In the genomic region with DNA sequence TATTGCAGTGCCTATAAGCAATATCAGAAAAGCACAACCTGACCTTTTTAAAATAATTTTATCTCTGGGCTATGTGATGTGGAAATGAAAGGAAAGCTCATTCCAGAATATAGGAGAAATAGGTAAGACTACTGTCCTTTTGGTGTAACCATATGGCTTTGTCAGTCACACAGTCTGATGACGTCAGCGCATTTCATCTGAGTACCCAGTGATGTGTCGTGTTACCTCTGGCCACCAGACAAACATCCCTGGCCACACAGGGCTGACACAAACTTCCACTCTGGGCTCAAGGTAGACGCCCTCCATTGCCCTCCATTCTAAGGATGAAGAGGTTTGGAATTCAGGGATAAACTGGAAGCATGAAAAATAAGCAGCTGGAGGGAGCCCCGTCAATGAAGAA, we compare ENCODE assay signal across 1 cellular context.
TF ChIP-seq lines count a peak whose summit lies in the region.

No MANE protein-coding gene starts in this region.

TF ChIP-seq in HepG2, 621 proteins besides CTCF, POLR2A, EP300 and RAD21 (continued from another document):
- TF ChIP-seq ZBTB20 (CRISPR knock-in tag; IDR thresholded peaks at IDR 0.05; ENCODE audit: borderline replicate concordance, low read depth) (no peak), ATF7 (IDR thresholded peaks at IDR 0.05) (peak; percentile 93), ATF7 (CRISPR knock-in tag; IDR thresholded peaks at IDR 0.05) (no peak), RFXANK (CRISPR knock-in tag; IDR thresholded peaks at IDR 0.05) (no peak), ZNF75D (CRISPR knock-in tag; IDR thresholded peaks at IDR 0.05; ENCODE audit: borderline replicate concordance) (no peak), ZBTB33 (CRISPR knock-in tag; IDR thresholded peaks at IDR 0.05) (no peak), THAP8 (CRISPR knock-in tag; IDR thresholded peaks at IDR 0.05; ENCODE audit: borderline replicate concordance) (no peak), RNF219 (CRISPR knock-in tag; IDR thresholded peaks at IDR 0.05) (no peak), ZFP37 (CRISPR knock-in tag; IDR thresholded peaks at IDR 0.05; ENCODE audit: borderline replicate concordance) (no peak), ZEB1 (IDR thresholded peaks at IDR 0.05; ENCODE audit: insufficient replicate concordance, low read depth) (no peak), MAFK (conservative IDR thresholded peaks at IDR 0.05 in 1 of 2, IDR thresholded peaks at IDR 0.05 in 1 of 2; ENCODE audit: low read length in 2 of 2) (peak; percentile 72 to 90), ZNF740 (CRISPR knock-in tag; IDR thresholded peaks at IDR 0.05) (no peak)
